ENCODE assay signal across 17 cellular contexts in genomic region chr18:2494921-2495320, GRCh38.
DNase-seq lines count a peak whose midpoint lies in the region; ATAC-seq and TF ChIP-seq lines count a peak whose summit lies in the region.
"Had no signal": no experiment of that assay in that cellular context is flagged by ENCODE, and none has a peak within 500 bp of the region (broad histone marks: within the 10 kb centered on the region; RNA-seq: fewer than 3 reads in every experiment).

No MANE protein-coding gene starts in this region.

- POLR2A ChIA-PET in naive thymus-derived CD4-positive, alpha-beta T cell (lab: Charles Lee) = no interaction called here

- H3K36me3 ChIP-seq in naive thymus-derived CD4-positive, alpha-beta T cell (ENCODE audit: control insufficient read depth in 2 of 3, insufficient read depth in 3 of 3, low read length in 3 of 3) = no peaks in the 10 kb centered on the region
- H3K36me3 ChIP-seq: BLaER1 had no signal

- no peaks in the 10 kb centered on the region for H3K9me3 Mint-ChIP-seq in naive thymus-derived CD4-positive, alpha-beta T cell
- H3K9me3 Mint-ChIP-seq: CD8-positive, alpha-beta memory T cell had no signal

- no peaks in the 10 kb centered on the region for H3K36me3 Mint-ChIP-seq in naive thymus-derived CD4-positive, alpha-beta T cell
- H3K36me3 Mint-ChIP-seq: CD8-positive, alpha-beta memory T cell had no signal

- H3K4me3 ChIP-seq in astrocyte of the cerebellum (ENCODE audit: low read depth, low read length) (no peak overlapping the region), fibroblast of the aortic adventitia (ENCODE audit: low read depth, low read length) (no peak overlapping the region)
- H3K4me3 ChIP-seq in naive thymus-derived CD4-positive, alpha-beta T cell (ENCODE audit: low read length) = no peak overlapping the region
- H3K4me3 ChIP-seq: BLaER1, GM23248 had no signal

- in situ Hi-C loops in astrocyte of the cerebellum (cut with HindIII; ENCODE audit: low sequenced_read_pairs) = no loop called here

- no peaks in the 10 kb centered on the region for H3K9me3 ChIP-seq in naive thymus-derived CD4-positive, alpha-beta T cell (ENCODE audit: control insufficient read depth in 2 of 3, low read length in 3 of 3)
- H3K9me3 ChIP-seq: BLaER1, Caco-2 had no signal

- no peaks in the 10 kb centered on the region for H3K4me1 ChIP-seq in naive thymus-derived CD4-positive, alpha-beta T cell (ENCODE audit: control insufficient read depth in 2 of 2, insufficient read depth in 2 of 2, low read length in 2 of 2)
- H3K4me1 ChIP-seq: BLaER1, Caco-2 had no signal

- CTCF ChIA-PET in naive thymus-derived CD4-positive, alpha-beta T cell (lab: Charles Lee) = no interaction called here

- H3K27me3 Mint-ChIP-seq in naive thymus-derived CD4-positive, alpha-beta T cell = peaks cover 4 to 9% (median 5%) of the 10 kb centered on the region in 5 donors

- no peak for ATAC-seq in GM18909 (IDR thresholded peaks at IDR 0.05; ENCODE audit: poor library complexity, unreplicated experiment)
- no peak for ATAC-seq in naive thymus-derived CD4-positive, alpha-beta T cell

- no peaks in the 10 kb centered on the region for H3K27me3 ChIP-seq in naive thymus-derived CD4-positive, alpha-beta T cell (ENCODE audit: control insufficient read depth in 2 of 2, insufficient read depth in 2 of 2, low read length in 2 of 2)
- H3K27me3 ChIP-seq: BLaER1 had no signal

- H3K27ac ChIP-seq in naive thymus-derived CD4-positive, alpha-beta T cell (ENCODE audit: low read depth, low read length) = no peak overlapping the region
- H3K27ac ChIP-seq: 22Rv1, BLaER1, GM23248 had no signal

- peak; percentile 3 for DNase-seq in A172 (ENCODE audit: low spot score)
- peak; percentile 91 for DNase-seq in M059J (ENCODE audit: low read depth)
- peak; percentile 78 for DNase-seq in astrocyte of the cerebellum (ENCODE audit: low read depth)
- peak; percentile 65 for DNase-seq in fibroblast of the aortic adventitia (ENCODE audit: low read depth)
- DNase-seq in NOMO-1 (lab: John Stamatoyannopoulos, UW; ENCODE audit: unreplicated experiment in 2 of 2) = no peak
- no peak for DNase-seq in activated CD8-positive, alpha-beta memory T cell treated with anti-CD3 and anti-CD28 coated beads, Interleukin-2, amount 50 U/mL, for 48 hours
- no peak for DNase-seq in naive thymus-derived CD4-positive, alpha-beta T cell
- DNase-seq: AML-193; Caco-2; CD8-positive, alpha-beta memory T cell; DND-41; GDM1; GM23248; H7 had no signal

- H3K4me1 Mint-ChIP-seq in naive thymus-derived CD4-positive, alpha-beta T cell = no peaks in the 10 kb centered on the region
- H3K4me1 Mint-ChIP-seq: CD8-positive, alpha-beta memory T cell had no signal

- TF ChIP-seq CTCF in astrocyte of the cerebellum (IDR thresholded peaks at IDR 0.05; ENCODE audit: low read depth, low read length, missing control alignments) (no peak), fibroblast of the aortic adventitia (IDR thresholded peaks at IDR 0.05; ENCODE audit: insufficient read depth, low read length) (no peak)

- intact Hi-C loops in naive thymus-derived CD4-positive, alpha-beta T cell (cut with micrococcal nuclease) = loop anchor here in 1 of 2 donors (10.0 kb wide), 1 partner anchor 60 kb away; no protein-coding TSS in a partner anchor

- no peak overlapping the region for H3K27ac Mint-ChIP-seq in naive thymus-derived CD4-positive, alpha-beta T cell
- H3K27ac Mint-ChIP-seq: CD8-positive, alpha-beta memory T cell had no signal

- H3K4me3 Mint-ChIP-seq in naive thymus-derived CD4-positive, alpha-beta T cell = no peak overlapping the region
- H3K4me3 Mint-ChIP-seq: CD8-positive, alpha-beta memory T cell had no signal

Comparison
In these comparisons a context has a peak if more than half of its experiments do, and no peak if none do; other contexts are left out.
1. DNase-seq: peak in A172 (single experiment), M059J (single experiment), astrocyte of the cerebellum (single experiment) and fibroblast of the aortic adventitia (single experiment); none in NOMO-1 (0 of 2), activated CD8-positive, alpha-beta memory T cell treated with anti-CD3 and anti-CD28 coated beads, Interleukin-2, amount 50 U/mL, for 48 hours (single experiment) and naive thymus-derived CD4-positive, alpha-beta T cell (0 of 9).